16 cellular contexts compared by ENCODE assay signal in genomic region chr6:33875141-33875581, GRCh38.
"Had no signal": no experiment of that assay in that cellular context is flagged by ENCODE, and none has a peak within 500 bp of the region (broad histone marks: within the 10 kb centered on the region; RNA-seq: fewer than 3 reads in every experiment).

No MANE protein-coding gene starts in this region.

- H3K4me3 Mint-ChIP-seq: activated CD8-positive, alpha-beta memory T cell treated with anti-CD3 and anti-CD28 coated beads, Interleukin-2, amount 10 ng/mL, durations not matched to agents 7 days and 5 days; activated naive CD4-positive, alpha-beta T cell treated with anti-CD3 and anti-CD28 coated beads, Interleukin-2, amount 50 U/mL, for 24 hours; neural crest cell; stimulated activated naive CD8-positive, alpha-beta T cell treated with anti-CD3 and anti-CD28 coated beads, Interleukin-15, amount 100 ng/mL, for 72 hours had no signal

- H3K27me3 ChIP-seq: hepatocyte, ovary, testis had no signal

- H3K9me3 Mint-ChIP-seq: activated naive CD4-positive, alpha-beta T cell treated with anti-CD3 and anti-CD28 coated beads, Interleukin-2, amount 50 U/mL, for 24 hours; neural crest cell; stimulated activated naive CD8-positive, alpha-beta T cell treated with anti-CD3 and anti-CD28 coated beads, Interleukin-15, amount 100 ng/mL, for 72 hours had no signal

- H3K4me3 ChIP-seq: gastroesophageal sphincter, hepatocyte, ovary, spleen, testis had no signal

- H3K4me1 Mint-ChIP-seq: activated naive CD4-positive, alpha-beta T cell treated with anti-CD3 and anti-CD28 coated beads, Interleukin-2, amount 50 U/mL, for 24 hours had no signal

- H3K27me3 Mint-ChIP-seq: activated naive CD4-positive, alpha-beta T cell treated with anti-CD3 and anti-CD28 coated beads, Interleukin-2, amount 50 U/mL, for 24 hours had no signal

- H3K36me3 ChIP-seq: gastroesophageal sphincter, ovary, spleen had no signal

- H3K27ac ChIP-seq: gastroesophageal sphincter, hepatocyte, ovary, spleen, testis had no signal

- H3K36me3 Mint-ChIP-seq: activated CD8-positive, alpha-beta memory T cell treated with anti-CD3 and anti-CD28 coated beads, Interleukin-2, amount 10 ng/mL, durations not matched to agents 7 days and 5 days; activated naive CD4-positive, alpha-beta T cell treated with anti-CD3 and anti-CD28 coated beads, Interleukin-2, amount 50 U/mL, for 24 hours had no signal

- H3K4me1 ChIP-seq: gastroesophageal sphincter, spleen, testis had no signal

- ATAC-seq: activated CD8-positive, alpha-beta memory T cell treated with anti-CD3 and anti-CD28 coated beads, Interleukin-2, amount 10 ng/mL, durations not matched to agents 7 days and 5 days; gastroesophageal sphincter; sciatic nerve; stimulated activated naive CD8-positive, alpha-beta T cell treated with anti-CD3 and anti-CD28 coated beads, Interleukin-15, amount 100 ng/mL, for 72 hours had no signal

- H3K27ac Mint-ChIP-seq: activated CD8-positive, alpha-beta memory T cell treated with anti-CD3 and anti-CD28 coated beads, Interleukin-2, amount 10 ng/mL, durations not matched to agents 7 days and 5 days; activated naive CD4-positive, alpha-beta T cell treated with anti-CD3 and anti-CD28 coated beads, Interleukin-2, amount 50 U/mL, for 24 hours; stimulated activated naive CD8-positive, alpha-beta T cell treated with anti-CD3 and anti-CD28 coated beads, Interleukin-15, amount 100 ng/mL, for 72 hours had no signal

- DNase-seq: activated CD4-positive, alpha-beta T cell treated with anti-CD3 and anti-CD28 coated beads, Interleukin-2, amount 50 U/mL, for 4 hours; activated CD4-positive, CD25-positive, alpha-beta regulatory T cell treated with anti-CD3 and anti-CD28 coated beads, Interleukin-2, amount 50 U/mL, for 72 hours; activated CD8-positive, alpha-beta memory T cell treated with anti-CD3 and anti-CD28 coated beads, Interleukin-2, amount 10 ng/mL, durations not matched to agents 7 days and 5 days; activated T-cell treated with anti-CD3 and anti-CD28 coated beads, Interleukin-2, amount 50 U/mL, for 1 hour; amniotic stem cell; kidney glomerular epithelial cell; ovary; spleen; stimulated activated naive CD8-positive, alpha-beta T cell treated with anti-CD3 and anti-CD28 coated beads, Interleukin-15, amount 100 ng/mL, for 72 hours; T-helper 9 cell; testis had no signal

- H3K9me3 ChIP-seq: gastroesophageal sphincter, ovary, spleen, testis had no signal
